Comparison of ENCODE assay signal across 28 cellular contexts in the genomic region with DNA sequence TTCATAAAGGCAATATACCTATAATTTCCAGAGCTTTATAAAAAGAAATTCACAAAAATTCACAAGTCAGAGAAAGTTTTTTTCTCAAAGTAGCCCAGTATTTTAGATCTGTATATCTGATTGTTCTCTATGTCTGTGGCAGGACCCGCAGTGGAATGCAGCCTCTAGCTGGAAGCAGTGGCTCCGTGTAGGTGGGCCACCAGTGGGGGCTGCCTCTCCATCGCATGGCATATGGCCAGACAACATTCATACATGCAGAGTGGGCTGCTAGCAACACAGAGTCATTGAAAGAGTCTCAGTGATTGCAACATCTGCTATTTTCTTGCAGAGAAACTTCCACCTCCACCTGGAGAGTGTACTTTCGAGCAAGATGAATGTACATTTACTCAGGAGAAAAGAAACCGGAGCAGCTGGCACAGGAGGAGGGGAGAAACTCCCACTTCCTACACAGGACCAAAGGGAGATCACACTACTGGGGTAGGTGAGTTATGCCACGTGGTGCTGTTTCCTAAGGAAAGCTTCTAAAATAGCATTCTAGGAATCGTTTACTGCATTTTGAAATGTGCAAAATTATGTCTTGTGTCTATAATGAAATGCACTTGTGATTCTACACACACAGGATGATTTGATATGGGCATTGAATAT.
"Had no signal": no experiment of that assay in that cellular context is flagged by ENCODE, and none has a peak within 500 bp of the region (broad histone marks: within the 10 kb centered on the region; RNA-seq: fewer than 3 reads in every experiment).

No MANE protein-coding gene starts in this region.

- H3K4me3 Mint-ChIP-seq: activated naive CD4-positive, alpha-beta T cell treated with anti-CD3 and anti-CD28 coated beads, Interleukin-2, amount 10 ng/mL, durations not matched to agents 7 days and 5 days; activated naive CD8-positive, alpha-beta T cell treated with anti-CD3 and anti-CD28 coated beads, Interleukin-2, amount 10 ng/mL, durations not matched to agents 7 days and 5 days; brain; naive thymus-derived CD8-positive, alpha-beta T cell; neural progenitor cell; stimulated activated naive B cell treated with anti-CD40 and anti-IgM and Interleukin-4, amounts not matched to agents 10 μg/mL and 1 μg/mL and 100 μg/mL, for 72 hours; T-helper 2 cell treated with Interferon-gamma antibody and Interleukin-4, amounts not matched to agents 5 μg/mL and 100 μg/mL, for 36 hours had no signal

- H3K27ac ChIP-seq: ascending aorta, coronary artery, dorsolateral prefrontal cortex, gastrocnemius medialis, hepatocyte, neural progenitor cell, stomach, suprapubic skin, tibial artery had no signal

- H3K9ac ChIP-seq: neural progenitor cell had no signal

- H3K27me3 ChIP-seq: ascending aorta, dorsolateral prefrontal cortex, gastrocnemius medialis, hepatocyte, neural progenitor cell, stomach, suprapubic skin, tibial artery had no signal

- H3K4me2 ChIP-seq: hepatocyte, neural progenitor cell had no signal

- H3K4me1 ChIP-seq: ascending aorta, gastrocnemius medialis, stomach, suprapubic skin had no signal

- H3K9me3 Mint-ChIP-seq: activated naive CD4-positive, alpha-beta T cell treated with anti-CD3 and anti-CD28 coated beads, Interleukin-2, amount 10 ng/mL, durations not matched to agents 7 days and 5 days; activated naive CD8-positive, alpha-beta T cell treated with anti-CD3 and anti-CD28 coated beads, Interleukin-2, amount 10 ng/mL, durations not matched to agents 7 days and 5 days; brain; neural progenitor cell; stimulated activated naive B cell treated with anti-CD40 and anti-IgM and Interleukin-4, amounts not matched to agents 10 μg/mL and 1 μg/mL and 100 μg/mL, for 72 hours; T-helper 2 cell treated with Interferon-gamma antibody and Interleukin-4, amounts not matched to agents 5 μg/mL and 100 μg/mL, for 36 hours had no signal

- H3K36me3 Mint-ChIP-seq: activated naive CD4-positive, alpha-beta T cell treated with anti-CD3 and anti-CD28 coated beads, Interleukin-2, amount 10 ng/mL, durations not matched to agents 7 days and 5 days; activated naive CD8-positive, alpha-beta T cell treated with anti-CD3 and anti-CD28 coated beads, Interleukin-2, amount 10 ng/mL, durations not matched to agents 7 days and 5 days; brain; neural progenitor cell; stimulated activated naive B cell treated with anti-CD40 and anti-IgM and Interleukin-4, amounts not matched to agents 10 μg/mL and 1 μg/mL and 100 μg/mL, for 72 hours had no signal

- H3K27ac Mint-ChIP-seq: activated naive CD4-positive, alpha-beta T cell treated with anti-CD3 and anti-CD28 coated beads, Interleukin-2, amount 10 ng/mL, durations not matched to agents 7 days and 5 days; activated naive CD8-positive, alpha-beta T cell treated with anti-CD3 and anti-CD28 coated beads, Interleukin-2, amount 10 ng/mL, durations not matched to agents 7 days and 5 days; naive thymus-derived CD8-positive, alpha-beta T cell; neural progenitor cell; stimulated activated naive B cell treated with anti-CD40 and anti-IgM and Interleukin-4, amounts not matched to agents 10 μg/mL and 1 μg/mL and 100 μg/mL, for 72 hours; T-helper 2 cell treated with Interferon-gamma antibody and Interleukin-4, amounts not matched to agents 5 μg/mL and 100 μg/mL, for 36 hours had no signal

- DNase-seq: activated CD4-positive, alpha-beta T cell treated with anti-CD3 and anti-CD28 coated beads for 48 hours; activated CD4-positive, alpha-beta T cell treated with anti-CD3 and anti-CD28 coated beads, Interleukin-2, amount 50 U/mL, for 48 hours; activated CD4-positive, CD25-positive, alpha-beta regulatory T cell; activated CD8-positive, alpha-beta memory T cell treated with anti-CD3 and anti-CD28 coated beads for 24 hours; activated effector memory CD4-positive, alpha-beta T cell treated with Interleukin-2 at 50 U/mL for 16 hours; activated naive CD4-positive, alpha-beta T cell treated with anti-CD3 and anti-CD28 coated beads, Interleukin-2, amount 10 ng/mL, durations not matched to agents 7 days and 5 days; activated naive CD8-positive, alpha-beta T cell treated with anti-CD3 and anti-CD28 coated beads, Interleukin-2, amount 10 ng/mL, durations not matched to agents 7 days and 5 days; effector memory CD4-positive, alpha-beta T cell; erythroblast; gastrocnemius medialis; kidney; left colon; midbrain; naive thymus-derived CD8-positive, alpha-beta T cell; right cardiac atrium; stimulated activated CD4-positive, alpha-beta T cell treated with anti-CD3 and anti-CD28 coated beads, Interleukin-15, amount 100 ng/mL, for 24 hours; stimulated activated CD4-positive, alpha-beta T cell treated with anti-CD3 and anti-CD28 coated beads, Interleukin-2, amount 100 ng/mL, for 24 hours; stimulated activated naive B cell treated with anti-CD40 and anti-IgM and Interleukin-4, amounts not matched to agents 10 μg/mL and 1 μg/mL and 100 μg/mL, for 72 hours; stomach; tibial artery had no signal

- H3K79me2 ChIP-seq: hepatocyte had no signal

- H3K4me1 Mint-ChIP-seq: activated naive CD4-positive, alpha-beta T cell treated with anti-CD3 and anti-CD28 coated beads, Interleukin-2, amount 10 ng/mL, durations not matched to agents 7 days and 5 days; activated naive CD8-positive, alpha-beta T cell treated with anti-CD3 and anti-CD28 coated beads, Interleukin-2, amount 10 ng/mL, durations not matched to agents 7 days and 5 days; naive thymus-derived CD8-positive, alpha-beta T cell; stimulated activated naive B cell treated with anti-CD40 and anti-IgM and Interleukin-4, amounts not matched to agents 10 μg/mL and 1 μg/mL and 100 μg/mL, for 72 hours had no signal

- H2AFZ ChIP-seq: hepatocyte, neural progenitor cell had no signal

- H3K9me3 ChIP-seq: ascending aorta, gastrocnemius medialis, stomach, suprapubic skin, tibial artery had no signal

- H3K4me3 ChIP-seq: ascending aorta, coronary artery, dorsolateral prefrontal cortex, gastrocnemius medialis, hepatocyte, neural progenitor cell, stomach, suprapubic skin, tibial artery had no signal

- H3K27me3 Mint-ChIP-seq: activated naive CD4-positive, alpha-beta T cell treated with anti-CD3 and anti-CD28 coated beads, Interleukin-2, amount 10 ng/mL, durations not matched to agents 7 days and 5 days; activated naive CD8-positive, alpha-beta T cell treated with anti-CD3 and anti-CD28 coated beads, Interleukin-2, amount 10 ng/mL, durations not matched to agents 7 days and 5 days; naive thymus-derived CD8-positive, alpha-beta T cell had no signal

- H3K36me3 ChIP-seq: gastrocnemius medialis, neural progenitor cell had no signal
